In genomic region chr1:227823537-227823936, GRCh38 we compare ENCODE assay signal across 12 cellular contexts. TPM values are rescaled to one million over a fixed set of nuclear protein-coding genes. Genes with fewer than 3 reads are reported as not detected.
"Had no signal": no experiment of that assay in that cellular context is flagged by ENCODE, and none has a peak within 500 bp of the region (broad histone marks: within the 10 kb centered on the region; RNA-seq: fewer than 3 reads in every experiment).

No MANE protein-coding gene starts in this region.

- ATAC-seq: GM23338, HCT116 had no signal

- H3K36me3 ChIP-seq: HAP-1 had no signal

- H3K27ac ChIP-seq: GM23248 had no signal

- H3K4me1 ChIP-seq: HAP-1 had no signal

- FAIRE-seq: H1, H54 had no signal

- H2AFZ ChIP-seq: GM23248, GM23338 had no signal

- H3K4me3 ChIP-seq: GM23248, GM23338, HAP-1 had no signal

- H3K9me3 ChIP-seq: HAP-1 had no signal

- H3K4me2 ChIP-seq: GM23338 had no signal

- H3K9ac ChIP-seq: GM23248 had no signal

- DNase-seq: GM23248, GOT3, H7, H9, HCEC 1CT, HFFc6 had no signal

RNA-seq across cellular contexts. Expression of gene PRSS38, which starts 8.1 kb away (rescaled TPM):
- total RNA-seq: GM23248, GM23338, H1, H4, H7, H9, HFFc6 had no signal
- polyA plus RNA-seq: GM23248, GM23338, H1 had no signal
